Comparison of ENCODE assay signal across 8 cellular contexts in genomic region chr3:71581981-71582611, GRCh38. TPM values are rescaled to one million over a fixed set of nuclear protein-coding genes. Genes with fewer than 3 reads are reported as not detected.
DNase-seq lines count a peak whose midpoint lies in the region; ATAC-seq and TF ChIP-seq lines count a peak whose summit lies in the region.

No MANE protein-coding gene starts in this region.

- ATAC-seq in GM18505 (IDR thresholded peaks at IDR 0.05; ENCODE audit: unreplicated experiment) = no peak

- peak overlapping the region; percentile 72 for H3K4me3 ChIP-seq in epithelial cell of esophagus (ENCODE audit: low read length)

- no peak for TF ChIP-seq CTCF in epithelial cell of esophagus (IDR thresholded peaks at IDR 0.05; ENCODE audit: insufficient read depth, low read depth, low read length, missing control alignments)

- DNase-seq in ELR (ENCODE audit: low read depth) = peak; percentile 54
- DNase-seq in NCI-H524 (lab: John Stamatoyannopoulos, UW) = peak; percentile 83 to 86
- peak; percentile 52 for DNase-seq in activated CD8-positive, alpha-beta memory T cell treated with anti-CD3 and anti-CD28 coated beads, Interleukin-2, amount 50 U/mL, for 4 hours
- peak; percentile 34 for DNase-seq in epithelial cell of esophagus (ENCODE audit: low read depth)
- peak; percentile 93 for DNase-seq in mesenteric fat pad (ENCODE audit: low spot score)
- DNase-seq in stimulated activated CD8-positive, alpha-beta memory T cell treated with anti-CD3 and anti-CD28 coated beads, Interleukin-12 subunit alpha, Interleukin-12 subunit beta, amount 100 ng/mL, for 24 hours (ENCODE audit: extremely low read depth) = peak; percentile 14
- DNase-seq in SHP77 treated with DMSO at 0.1 percent for 48 hours (lab: John Stamatoyannopoulos, UW) = no peak

- TF ChIP-seq POLR2A in GM18505 (IDR thresholded peaks at IDR 0.05; ENCODE audit: borderline replicate concordance, extremely low read depth, insufficient read depth, insufficient read length) = no peak

RNA-seq across cellular contexts. Expression of gene FOXP1, which starts 1.4 kb away (rescaled TPM):
- total RNA-seq in mesenteric fat pad = 74.2 TPM
